Comparison of ENCODE assay signal across 8 cellular contexts in genomic region chr2:207165121-207166038, GRCh38. TPM values are rescaled to one million over a fixed set of nuclear protein-coding genes. Genes with fewer than 3 reads are reported as not detected.
DNase-seq lines count a peak whose midpoint lies in the region; ATAC-seq lines count a peak whose summit lies in the region.

Gene KLF7, minus strand, starts transcription at chr2:207165948. Its CDS starts 380 bp downstream, at chr2:207165568.

- peaks cover 26 to 41% (median 28%) of the 10 kb centered on the region in 3 donors for H3K4me1 Mint-ChIP-seq in IgD-negative memory B cell

- peak within 1 kb of the TSS; percentile 98 for H3K27ac Mint-ChIP-seq in IgD-negative memory B cell

- no peaks in the 10 kb centered on the region for H3K9me3 Mint-ChIP-seq in IgD-negative memory B cell

- no peaks in the 10 kb centered on the region for H3K27me3 Mint-ChIP-seq in IgD-negative memory B cell

- H3K4me3 Mint-ChIP-seq in IgD-negative memory B cell: peak within 1 kb of the TSS; percentile 95 to 100 (median 96)

- peak; percentile 82 for DNase-seq in DMS53 (lab: John Stamatoyannopoulos, UW)
- DNase-seq in activated CD4-positive, CD25-positive, alpha-beta regulatory T cell (lab: John Stamatoyannopoulos, UW): peak; percentile 4 to 52 (median 18)
- peak; percentile 56 for DNase-seq in cerebellum (ENCODE audit: low spot score)
- DNase-seq in kidney glomerular epithelial cell (lab: John Stamatoyannopoulos, UW): peak; percentile 71
- DNase-seq in stimulated activated CD4-positive, alpha-beta T cell treated with anti-CD3 and anti-CD28 coated beads, Interleukin-12 subunit alpha, Interleukin-12 subunit beta, amount 100 ng/mL, for 24 hours (ENCODE audit: low read depth in 2 of 2): peak; percentile 27 to 39

- ATAC-seq in HG03025 (IDR thresholded peaks at IDR 0.05; ENCODE audit: low FRiP score, unreplicated experiment): no peak
- ATAC-seq in HG02763 (IDR thresholded peaks at IDR 0.05; ENCODE audit: unreplicated experiment): no peak

- H3K36me3 Mint-ChIP-seq in IgD-negative memory B cell: no peaks in the 10 kb centered on the region

RNA-seq across cellular contexts. Expression of gene KLF7, which starts in this region (rescaled TPM):
- 17.9 TPM for polyA plus RNA-seq in IgD-negative memory B cell
- total RNA-seq in cerebellum: 60.2 TPM

Comparison
In these comparisons a context has a peak if more than half of its experiments do, and no peak if none do; other contexts are left out.
1. DNase-seq: peak in every context shown above with its lines; median percentile 82 in DMS53; 71 in kidney glomerular epithelial cell; 56 in cerebellum; 33 in stimulated activated CD4-positive, alpha-beta T cell treated with anti-CD3 and anti-CD28 coated beads, Interleukin-12 subunit alpha, Interleukin-12 subunit beta, amount 100 ng/mL, for 24 hours; 18 in activated CD4-positive, CD25-positive, alpha-beta regulatory T cell.